In genomic region chr4:8029689-8030088, GRCh38 we compare ENCODE assay signal across 17 cellular contexts.
A peak's percentile ranks its signal among the peaks of the same experiment; 100 is the strongest.
DNase-seq lines count a peak whose midpoint lies in the region; ATAC-seq and TF ChIP-seq lines count a peak whose summit lies in the region.
"Had no signal": no experiment of that assay in that cellular context is flagged by ENCODE, and none has a peak within 500 bp of the region (broad histone marks: within the 10 kb centered on the region; RNA-seq: fewer than 3 reads in every experiment).

No MANE protein-coding gene starts in this region.

- peak overlapping the region; percentile 82 for H3K4me2 ChIP-seq in mammary epithelial cell (ENCODE audit: insufficient read depth, low read depth, low read length)

- H3K4me1 ChIP-seq in mammary epithelial cell (ENCODE audit: insufficient read depth, low read length) (peaks cover 23% of the 10 kb centered on the region), lung (ENCODE audit: control insufficient read depth in 2 of 2, insufficient read depth in 2 of 2, low read length in 2 of 2) (no peaks in the 10 kb centered on the region)
- H3K4me1 ChIP-seq: Caco-2, heart left ventricle, lower lobe of right lung had no signal

- in situ Hi-C loops in ACHN (cut with HindIII; ENCODE audit: low pct_ligation_motif_present, low pct_unique_long_range_greater_than_20kb, low sequenced_read_pairs) = no loop called here
- in situ Hi-C loops in mammary epithelial cell (cut with MboI; ENCODE audit: low sequenced_read_pairs in 2 of 2) = no loop called here

- no TSS peak for BruUV-seq in mammary epithelial cell (replicated peaks; lab: Mats Ljungman, UMichigan)

- no peaks in the 10 kb centered on the region for H3K79me2 ChIP-seq in mammary epithelial cell (ENCODE audit: insufficient read depth, low read length)

- dilution Hi-C loops in mammary epithelial cell (cut with HindIII; ENCODE audit: low sequenced_read_pairs) = no loop called here

- TF ChIP-seq CTCF in mammary epithelial cell (conservative IDR thresholded peaks at IDR 0.05 in 1 of 2, IDR thresholded peaks at IDR 0.05 in 1 of 2; ENCODE audit: extremely low read depth in 1 of 2, insufficient read depth in 1 of 2, low read depth in 1 of 2, low read length in 2 of 2) (no peak), lung (IDR thresholded peaks at IDR 0.05; ENCODE audit: control extremely low read depth, extremely low read depth) (no peak)

- CTCF ChIA-PET in mammary epithelial cell (lab: Charles Lee; ENCODE audit: low non-redundant PET) = interaction anchor here (0.5 kb wide), 1 partner anchor 14 kb away, joined by 5 read pairs; no protein-coding TSS in a partner anchor

- H3K4me3 ChIP-seq in mammary epithelial cell (replicated peaks in 1 of 3; ENCODE audit: insufficient read depth in 1 of 3, low read depth in 2 of 3, low read length in 3 of 3) = no peak overlapping the region
- no peak overlapping the region for H3K4me3 ChIP-seq in lung
- H3K4me3 ChIP-seq: heart left ventricle, lower lobe of right lung, MG63, spleen had no signal

- H4K20me1 ChIP-seq in mammary epithelial cell (ENCODE audit: insufficient read depth, low read length) = no peaks in the 10 kb centered on the region

- peak overlapping the region; percentile 42 for H3K27ac ChIP-seq in mammary epithelial cell (ENCODE audit: insufficient read depth, low read depth, low read length)
- H3K27ac ChIP-seq in lung (ENCODE audit: low read depth in 1 of 2, low read length in 1 of 2) = no peak overlapping the region
- H3K27ac ChIP-seq: heart left ventricle, lower lobe of right lung, spleen had no signal

- DNase-seq in ACHN (peak; percentile 6), EL (peak; percentile 13), mammary epithelial cell (peak; percentile 82), lung (ENCODE audit: low spot score) (no peak), MV-4-11 (lab: John Stamatoyannopoulos, UW) (no peak)
- DNase-seq: Caco-2; heart left ventricle; immature natural killer cell; lower lobe of right lung; MG63; naive B cell; NCI-H2029 treated with DMSO at 0.1 percent for 48 hours; spleen; stimulated activated CD8-positive, alpha-beta memory T cell treated with anti-CD3 and anti-CD28 coated beads, Interleukin-4, amount 100 ng/mL, for 48 hours had no signal

- intact Hi-C loops in mammary epithelial cell (cut with micrococcal nuclease) = loop anchor here (10.0 kb wide), 1 partner anchor 125 kb away; the partner anchor contains the start of gene ABLIM2

- H3K9me3 ChIP-seq in mammary epithelial cell (replicated peaks; ENCODE audit: insufficient read depth, low read length) = no peaks in the 10 kb centered on the region
- no peaks in the 10 kb centered on the region for H3K9me3 ChIP-seq in lung (ENCODE audit: control insufficient read depth in 2 of 2, insufficient read depth in 1 of 2, low read length in 1 of 2)
- H3K9me3 ChIP-seq: Caco-2, heart left ventricle, lower lobe of right lung, MG63, spleen had no signal

- H3K9ac ChIP-seq in mammary epithelial cell (ENCODE audit: insufficient read depth, low read length) = no peak overlapping the region

- ATAC-seq in lung (ENCODE audit: insufficient read depth, low FRiP score) (peak; percentile 24), HG02763 (IDR thresholded peaks at IDR 0.05; ENCODE audit: unreplicated experiment) (no peak), GM18909 (IDR thresholded peaks at IDR 0.05; ENCODE audit: poor library complexity, unreplicated experiment) (no peak)
- ATAC-seq: lower lobe of right lung, Panc1 had no signal

- peak overlapping the region; percentile 58 for H2AFZ ChIP-seq in mammary epithelial cell (ENCODE audit: low read depth, low read length)

- WGBS in mammary epithelial cell (ENCODE audit: low coverage, missing lambda C conversion rate) = 27% methylated on average over 8 of the region's 12 CpGs
- WGBS in lung, 2 donors = 76 to 79% methylated on average over 12 of the region's 12 CpGs

- no peaks in the 10 kb centered on the region for H3K27me3 ChIP-seq in mammary epithelial cell (ENCODE audit: insufficient read depth, low read length)
- no peaks in the 10 kb centered on the region for H3K27me3 ChIP-seq in lung (ENCODE audit: control insufficient read depth, insufficient read depth)
- H3K27me3 ChIP-seq: heart left ventricle, MG63 had no signal

- H3K36me3 ChIP-seq in mammary epithelial cell (ENCODE audit: insufficient read depth, low read length) (no peaks in the 10 kb centered on the region), lung (ENCODE audit: control insufficient read depth in 2 of 2, insufficient read depth in 2 of 2, low read length in 2 of 2) (peaks cover 0 to 2% of the 10 kb centered on the region in 2 donors)
- H3K36me3 ChIP-seq: lower lobe of right lung, MG63 had no signal

Comparison
In these comparisons a context has a peak if more than half of its experiments do, and no peak if none do; other contexts are left out.
1. DNase-seq: peak in ACHN (single experiment), EL (single experiment) and mammary epithelial cell (single experiment); none in lung (single experiment) and MV-4-11 (single experiment).